24 cellular contexts compared by ENCODE assay signal in the genomic region with DNA sequence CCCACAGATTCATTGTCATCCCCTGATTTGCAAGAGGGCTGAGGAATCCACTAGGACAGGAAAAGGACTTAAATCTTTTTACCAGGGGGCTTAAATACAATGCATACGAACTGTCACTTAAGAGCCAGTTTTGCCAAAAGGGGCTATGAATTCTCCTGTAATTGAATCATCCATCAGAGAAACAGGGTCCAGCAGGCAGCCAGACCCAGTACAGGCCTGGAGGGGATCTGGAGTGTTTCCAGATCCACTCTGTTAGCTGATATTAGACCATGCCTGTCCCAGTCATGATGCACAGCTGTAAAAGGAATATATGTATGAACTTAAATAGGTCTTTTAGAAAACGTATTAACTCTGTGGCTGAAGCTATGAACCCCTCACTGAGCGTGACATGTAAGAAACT. TPM values are rescaled to one million over a fixed set of nuclear protein-coding genes. Genes with fewer than 3 reads are reported as not detected.
DNase-seq lines count a peak whose midpoint lies in the region; ATAC-seq and TF ChIP-seq lines count a peak whose summit lies in the region.
"Had no signal": no experiment of that assay in that cellular context is flagged by ENCODE, and none has a peak within 500 bp of the region (broad histone marks: within the 10 kb centered on the region; RNA-seq: fewer than 3 reads in every experiment).

No MANE protein-coding gene starts in this region.

- intact Hi-C loops in Panc1 (cut with micrococcal nuclease; ENCODE audit: unreplicated experiment), result loop anchor here (10.0 kb wide), 1 partner anchor 292 kb away; no protein-coding TSS in a partner anchor
- intact Hi-C loops in activated naive CD4-positive, alpha-beta T cell treated with anti-CD3 and anti-CD28 coated beads for 36 hours (cut with micrococcal nuclease), result no loop called here

- no peaks in the 10 kb centered on the region for H3K36me3 ChIP-seq in Panc1 (ENCODE audit: control insufficient read depth, insufficient read depth, low read length)
- no peaks in the 10 kb centered on the region for H3K36me3 ChIP-seq in hepatocyte (replicated peaks; ENCODE audit: insufficient read depth, low read depth)
- H3K36me3 ChIP-seq: Peyer's patch, uterus had no signal

- H3K27ac Mint-ChIP-seq in activated naive CD4-positive, alpha-beta T cell treated with anti-CD3 and anti-CD28 coated beads for 36 hours, result no peak overlapping the region
- H3K27ac Mint-ChIP-seq: activated CD4-positive, alpha-beta T cell treated with anti-CD3 and anti-CD28 coated beads for 36 hours; activated naive CD4-positive, alpha-beta T cell treated with anti-CD3 and anti-CD28 coated beads, Interleukin-2, amount 10 ng/mL, durations not matched to agents 7 days and 5 days; activated T-cell treated with anti-CD3 and anti-CD28 coated beads, Interleukin-2, amount 50 U/mL, for 72 hours; CD14-positive monocyte; dendritic cell treated with granulocyte-macrophage colony-stimulating factor and Interleukin-4, amounts not matched to agents 40 ng/mL and 50 ng/mL, for 4 days; stimulated activated effector memory CD8-positive, alpha-beta T cell treated with anti-CD3 and anti-CD28 coated beads, Interleukin-12 subunit alpha, Interleukin-12 subunit beta, amount 100 ng/mL, for 72 hours had no signal

- H3K27me3 Mint-ChIP-seq in activated naive CD4-positive, alpha-beta T cell treated with anti-CD3 and anti-CD28 coated beads for 36 hours (ENCODE audit: low read depth), result peaks cover 25% of the 10 kb centered on the region

- no peaks in the 10 kb centered on the region for H3K9me3 Mint-ChIP-seq in activated naive CD4-positive, alpha-beta T cell treated with anti-CD3 and anti-CD28 coated beads for 36 hours
- H3K9me3 Mint-ChIP-seq: activated naive CD4-positive, alpha-beta T cell treated with anti-CD3 and anti-CD28 coated beads, Interleukin-2, amount 10 ng/mL, durations not matched to agents 7 days and 5 days; activated T-cell treated with anti-CD3 and anti-CD28 coated beads, Interleukin-2, amount 50 U/mL, for 72 hours; stimulated activated effector memory CD8-positive, alpha-beta T cell treated with anti-CD3 and anti-CD28 coated beads, Interleukin-12 subunit alpha, Interleukin-12 subunit beta, amount 100 ng/mL, for 72 hours had no signal

- H3K4me1 ChIP-seq in Panc1 (ENCODE audit: control insufficient read depth, insufficient read depth, low read length) (peaks cover 33% of the 10 kb centered on the region), hepatocyte (ENCODE audit: insufficient read depth) (peaks cover 16% of the 10 kb centered on the region)
- H3K4me1 ChIP-seq: uterus had no signal

- BruUV-seq in Panc1 (replicated peaks; lab: Mats Ljungman, UMichigan), result no TSS peak

- H4K20me1 ChIP-seq in hepatocyte (ENCODE audit: insufficient read depth, poor library complexity, severe bottlenecking), result no peaks in the 10 kb centered on the region

- CTCF ChIA-PET in Panc1 (lab: Charles Lee), result interaction anchor here (0.6 kb wide), 1 partner anchor 57 kb away, joined by 3 read pairs; no protein-coding TSS in a partner anchor
- CTCF ChIA-PET in activated naive CD4-positive, alpha-beta T cell treated with anti-CD3 and anti-CD28 coated beads for 36 hours (lab: Charles Lee), result interaction anchor here (1.1 kb wide), 1 partner anchor 14 kb away, joined by 3 read pairs; no protein-coding TSS in a partner anchor

- ATAC-seq in Panc1, result no peak
- no peak for ATAC-seq in GM18858 (IDR thresholded peaks at IDR 0.05; ENCODE audit: unreplicated experiment)
- ATAC-seq: activated CD4-positive, alpha-beta T cell treated with anti-CD3 and anti-CD28 coated beads for 36 hours; activated T-cell treated with anti-CD3 and anti-CD28 coated beads, Interleukin-2, amount 50 U/mL, for 72 hours; K562; stimulated activated effector memory CD8-positive, alpha-beta T cell treated with anti-CD3 and anti-CD28 coated beads, Interleukin-12 subunit alpha, Interleukin-12 subunit beta, amount 100 ng/mL, for 72 hours had no signal

- H3K4me3 ChIP-seq in Panc1 (ENCODE audit: low read depth in 2 of 2, low read length in 2 of 2) (no peak overlapping the region), hepatocyte (no peak overlapping the region)
- H3K4me3 ChIP-seq: K562, Peyer's patch, uterus had no signal

- DNase-seq in Daoy (ENCODE audit: low read depth) (peak; percentile 25), Panc1 (ENCODE audit: low read depth, low spot score) (no peak), hepatocyte (ENCODE audit: low spot score) (no peak), renal cortical epithelial cell (ENCODE audit: low read depth) (peak; percentile 12), NCI-H748 (lab: John Stamatoyannopoulos, UW; ENCODE audit: unreplicated experiment) (no peak), AG08395 (ENCODE audit: low spot score) (no peak)
- no peak for DNase-seq in activated naive CD4-positive, alpha-beta T cell treated with anti-CD3 and anti-CD28 coated beads for 36 hours
- DNase-seq: activated CD4-positive, alpha-beta T cell treated with anti-CD3 and anti-CD28 coated beads for 36 hours; activated naive CD4-positive, alpha-beta T cell treated with anti-CD3 and anti-CD28 coated beads, Interleukin-2, amount 10 ng/mL, durations not matched to agents 7 days and 5 days; activated T-cell treated with anti-CD3 and anti-CD28 coated beads, Interleukin-2, amount 50 U/mL, for 72 hours; amniotic stem cell; GOT3; NCI-H1436 treated with DMSO at 0.1 percent for 48 hours; NCI-H2107; NCI-H446 treated with DMSO at 0.1 percent for 48 hours; Peyer's patch; small intestine; T-helper 2 cell; uterus had no signal

- H3K9me3 ChIP-seq in Panc1 (ENCODE audit: control insufficient read depth, insufficient read depth, low read depth, low read length) (peaks cover 12% of the 10 kb centered on the region; the same call in 1 of the 2 replicates), hepatocyte (ENCODE audit: low read depth) (no peaks in the 10 kb centered on the region)
- H3K9me3 ChIP-seq: Peyer's patch, uterus had no signal

- H3K79me2 ChIP-seq in hepatocyte, result no peaks in the 10 kb centered on the region

- H3K27me3 ChIP-seq in Panc1 (ENCODE audit: control insufficient read depth, insufficient read depth, low read length) (no peaks in the 10 kb centered on the region), hepatocyte (no peaks in the 10 kb centered on the region)
- H3K27me3 ChIP-seq: Peyer's patch, uterus had no signal

- no peaks in the 10 kb centered on the region for H3K9me2 ChIP-seq in hepatocyte (replicated peaks; ENCODE audit: insufficient read depth)

- 38% methylated on average over 3 of the region's 3 CpGs for WGBS in hepatocyte (ENCODE audit: low lambda C conversion rate, missing lambda C conversion rate)

- peaks cover 7% of the 10 kb centered on the region for H3K4me1 Mint-ChIP-seq in activated naive CD4-positive, alpha-beta T cell treated with anti-CD3 and anti-CD28 coated beads for 36 hours (ENCODE audit: low read depth)
- H3K4me1 Mint-ChIP-seq: activated naive CD4-positive, alpha-beta T cell treated with anti-CD3 and anti-CD28 coated beads, Interleukin-2, amount 10 ng/mL, durations not matched to agents 7 days and 5 days had no signal

- no peak overlapping the region for H3K4me2 ChIP-seq in hepatocyte

- no peaks in the 10 kb centered on the region for H3K36me3 Mint-ChIP-seq in activated naive CD4-positive, alpha-beta T cell treated with anti-CD3 and anti-CD28 coated beads for 36 hours (ENCODE audit: low read depth)
- H3K36me3 Mint-ChIP-seq: activated naive CD4-positive, alpha-beta T cell treated with anti-CD3 and anti-CD28 coated beads, Interleukin-2, amount 10 ng/mL, durations not matched to agents 7 days and 5 days; CD14-positive monocyte; stimulated activated effector memory CD8-positive, alpha-beta T cell treated with anti-CD3 and anti-CD28 coated beads, Interleukin-12 subunit alpha, Interleukin-12 subunit beta, amount 100 ng/mL, for 72 hours had no signal

- no peak overlapping the region for H3K4me3 Mint-ChIP-seq in activated naive CD4-positive, alpha-beta T cell treated with anti-CD3 and anti-CD28 coated beads for 36 hours
- H3K4me3 Mint-ChIP-seq: activated CD4-positive, alpha-beta T cell treated with anti-CD3 and anti-CD28 coated beads for 36 hours; activated naive CD4-positive, alpha-beta T cell treated with anti-CD3 and anti-CD28 coated beads, Interleukin-2, amount 10 ng/mL, durations not matched to agents 7 days and 5 days; activated T-cell treated with anti-CD3 and anti-CD28 coated beads, Interleukin-2, amount 50 U/mL, for 72 hours; CD14-positive monocyte; dendritic cell treated with granulocyte-macrophage colony-stimulating factor and Interleukin-4, amounts not matched to agents 40 ng/mL and 50 ng/mL, for 4 days; stimulated activated effector memory CD8-positive, alpha-beta T cell treated with anti-CD3 and anti-CD28 coated beads, Interleukin-12 subunit alpha, Interleukin-12 subunit beta, amount 100 ng/mL, for 72 hours had no signal

- no peak for TF ChIP-seq CTCF in Panc1 (IDR thresholded peaks at IDR 0.05)
- no peak for TF ChIP-seq CTCF in hepatocyte (IDR thresholded peaks at IDR 0.05; ENCODE audit: poor library complexity)

- H3K27ac ChIP-seq in Panc1 (ENCODE audit: low read length), result peak overlapping the region; percentile 99
- peak overlapping the region; percentile 49 for H3K27ac ChIP-seq in hepatocyte
- H3K27ac ChIP-seq: Peyer's patch, uterus had no signal

- no peak overlapping the region for H2AFZ ChIP-seq in hepatocyte

- POLR2A ChIA-PET in Panc1 (lab: Charles Lee), result interaction anchor here (0.6 to 1.1 kb wide), 2 partner anchors 10 to 109 kb away, joined by 4 to 5 read pairs; no protein-coding TSS in a partner anchor

- in situ Hi-C loops in Panc1 (cut with HindIII; ENCODE audit: low pct_unique_long_range_greater_than_20kb, low sequenced_read_pairs), result no loop called here

RNA-seq across cellular contexts. Expression of a gene that starts 53.8 kb away (rescaled TPM):
- total RNA-seq in Daoy (2014; rRNA removed; shearing (Covaris generic)), result 97.4 and 104 TPM in 2 replicates
- total RNA-seq in Panc1 (2021; ENCODE audit: unreplicated experiment), result 355 TPM
- 307 TPM for polyA plus RNA-seq in Panc1 (2012; ENCODE audit: insufficient read length)
- 46.0 and 61.7 TPM in 2 replicates for total RNA-seq in hepatocyte
- 44.9 and 53.7 TPM in 2 replicates for polyA plus RNA-seq in hepatocyte
- total RNA-seq in renal cortical epithelial cell, result 197 and 327 TPM in 2 replicates
- under 1 TPM; 0.35 to 0.38 TPM for total RNA-seq in activated naive CD4-positive, alpha-beta T cell treated with anti-CD3 and anti-CD28 coated beads for 36 hours

Comparison
In these comparisons a context has a peak if more than half of its experiments do, and no peak if none do; other contexts are left out.
1. DNase-seq: peak in Daoy (single experiment) and renal cortical epithelial cell (single experiment); none in Panc1 (single experiment), hepatocyte (single experiment), activated naive CD4-positive, alpha-beta T cell treated with anti-CD3 and anti-CD28 coated beads for 36 hours (single experiment), NCI-H748 (single experiment) and AG08395 (single experiment).
2. RNA of a gene that starts 53.8 kb away (total RNA-seq): 355 TPM in Panc1 (single experiment), 197 to 327 TPM in renal cortical epithelial cell, 97.4 to 104 TPM in Daoy and 46.0 to 61.7 TPM in hepatocyte; 0.35 to 0.38 TPM in activated naive CD4-positive, alpha-beta T cell treated with anti-CD3 and anti-CD28 coated beads for 36 hours; every median in the first group is over 10 times any median in the second.